13 cellular contexts compared by ENCODE assay signal in genomic region chr1:242146640-242147039, GRCh38.
A peak's percentile ranks its signal among the peaks of the same experiment; 100 is the strongest.
DNase-seq lines count a peak whose midpoint lies in the region; ATAC-seq lines count a peak whose summit lies in the region.
"Had no signal": no experiment of that assay in that cellular context is flagged by ENCODE, and none has a peak within 500 bp of the region (broad histone marks: within the 10 kb centered on the region; RNA-seq: fewer than 3 reads in every experiment).

No MANE protein-coding gene starts in this region.

- H3K27ac ChIP-seq in aorta (ENCODE audit: low read depth in 1 of 2, low read length in 2 of 2) (no peak overlapping the region), right cardiac atrium (ENCODE audit: low read length) (no peak overlapping the region)
- H3K27ac ChIP-seq: cardiac muscle cell, epithelial cell of prostate had no signal

- H3K9ac ChIP-seq in adipocyte (ENCODE audit: low read length), result no peak overlapping the region

- H3K4me1 ChIP-seq in adipocyte (ENCODE audit: control insufficient read depth, insufficient read depth, low read length) (peaks cover 14% of the 10 kb centered on the region), aorta (ENCODE audit: control insufficient read depth in 1 of 2, insufficient read depth in 2 of 2, low read length in 2 of 2) (no peaks in the 10 kb centered on the region), right cardiac atrium (ENCODE audit: control insufficient read depth, insufficient read depth, low read length) (no peaks in the 10 kb centered on the region)

- ATAC-seq in GM18909 (IDR thresholded peaks at IDR 0.05; ENCODE audit: poor library complexity, unreplicated experiment), result peak; percentile 32
- peak; percentile 19 for ATAC-seq in HG03196 (IDR thresholded peaks at IDR 0.05; ENCODE audit: unreplicated experiment)
- no peak for ATAC-seq in aorta (ENCODE audit: low FRiP score)
- ATAC-seq in right cardiac atrium, result no peak
- ATAC-seq: Right ventricle myocardium inferior had no signal

- WGBS in aorta, 2 donors, result 25% methylated on average over 3 of the region's 3 CpGs
- WGBS in right cardiac atrium, result 36% methylated on average over 3 of the region's 3 CpGs

- H3K27me3 ChIP-seq in adipocyte (replicated peaks; ENCODE audit: control insufficient read depth, insufficient read depth, low read length) (no peaks in the 10 kb centered on the region), aorta (ENCODE audit: control insufficient read depth in 1 of 2, insufficient read depth in 2 of 2, low read length in 1 of 2) (no peaks in the 10 kb centered on the region), right cardiac atrium (ENCODE audit: control insufficient read depth, insufficient read depth) (no peaks in the 10 kb centered on the region)
- H3K27me3 ChIP-seq: cardiac muscle cell had no signal

- H3K36me3 ChIP-seq in adipocyte (ENCODE audit: control insufficient read depth, insufficient read depth, low read length, severe bottlenecking) (no peaks in the 10 kb centered on the region), aorta (ENCODE audit: control insufficient read depth in 1 of 2, insufficient read depth in 2 of 2, low read length in 1 of 2) (no peaks in the 10 kb centered on the region)
- H3K36me3 ChIP-seq: cardiac muscle cell had no signal

- peaks cover 3% of the 10 kb centered on the region for H3K9me3 ChIP-seq in adipocyte (ENCODE audit: control insufficient read depth, low read length)
- H3K9me3 ChIP-seq in aorta (ENCODE audit: control insufficient read depth, low read length), result no peaks in the 10 kb centered on the region
- H3K9me3 ChIP-seq in right cardiac atrium (ENCODE audit: control insufficient read depth, low read length), result no peaks in the 10 kb centered on the region

- intact Hi-C loops in aorta (cut with DNase I) (no loop called here), right cardiac atrium (cut with DNase I) (no loop called here)

- DNase-seq in adipocyte (ENCODE audit: low read depth) (peak; percentile 1), pons (ENCODE audit: low spot score) (peak; percentile 18), NCI-H2081 (lab: John Stamatoyannopoulos, UW) (no peak), aorta (no peak), right cardiac atrium (no peak), HuH-7 (ENCODE audit: low spot score) (no peak)
- DNase-seq: activated T-cell treated with anti-CD3 and anti-CD28 coated beads, Interleukin-2, amount 50 U/mL, for 48 hours; NCI-H2171 treated with DMSO at 0.1 percent for 48 hours had no signal

- H3K4me3 ChIP-seq in adipocyte (ENCODE audit: low read length) (peak overlapping the region; percentile 63), aorta (ENCODE audit: low read length in 2 of 2) (no peak overlapping the region), right cardiac atrium (ENCODE audit: low read length) (no peak overlapping the region)
- H3K4me3 ChIP-seq: cardiac muscle cell had no signal

Comparison
In these comparisons a context has a peak if more than half of its experiments do, and no peak if none do; other contexts are left out.
1. ATAC-seq: peak in GM18909 (single experiment) and HG03196 (single experiment); none in aorta (single experiment) and right cardiac atrium (0 of 2).
2. DNase-seq: peak in adipocyte (single experiment) and pons (single experiment); none in NCI-H2081 (0 of 2), aorta (0 of 2), right cardiac atrium (0 of 3) and HuH-7 (single experiment).